18 cellular contexts compared by ENCODE assay signal in genomic region chr19:11652492-11652891, GRCh38. TPM values are rescaled to one million over a fixed set of nuclear protein-coding genes. Genes with fewer than 3 reads are reported as not detected.
A peak's percentile ranks its signal among the peaks of the same experiment; 100 is the strongest.
DNase-seq lines count a peak whose midpoint lies in the region; ATAC-seq, FAIRE-seq and TF ChIP-seq lines count a peak whose summit lies in the region.
"Had no signal": no experiment of that assay in that cellular context is flagged by ENCODE, and none has a peak within 500 bp of the region (broad histone marks: within the 10 kb centered on the region; RNA-seq: fewer than 3 reads in every experiment).

No MANE protein-coding gene starts in this region.

- ATAC-seq in GM18519 (IDR thresholded peaks at IDR 0.05; ENCODE audit: low FRiP score, unreplicated experiment) = no peak

- FAIRE-seq in kidney (lab: Jason Lieb, UNC) = no peak
- FAIRE-seq: A204.1, H1 had no signal

- intact Hi-C loops in Caco-2 (cut with micrococcal nuclease; ENCODE audit: unreplicated experiment) (no loop called here), kidney (cut with DNase I) (no loop called here)

- BruUV-seq in Caco-2 (replicated peaks; lab: Mats Ljungman, UMichigan) = TSS peak; percentile 15

- H3K4me3 ChIP-seq in BLaER1 = peak overlapping the region; percentile 36; the same call in 1 of the 2 replicates
- no peak overlapping the region for H3K4me3 ChIP-seq in Caco-2 (ENCODE audit: low read depth, low read length)
- peak overlapping the region; percentile 59 for H3K4me3 ChIP-seq in endodermal cell (ENCODE audit: low read length)
- H3K4me3 ChIP-seq in HAP-1 = no peak overlapping the region
- H3K4me3 ChIP-seq in kidney (ENCODE audit: low read length in 2 of 2) = no peak overlapping the region

- H3K27ac Mint-ChIP-seq in Caco-2 (ENCODE audit: unreplicated experiment) (no peak overlapping the region), endodermal cell (no peak overlapping the region)
- H3K27ac Mint-ChIP-seq: CD8-positive, alpha-beta memory T cell had no signal

- H3K4me2 ChIP-seq in BLaER1 = no peak overlapping the region
- H3K4me2 ChIP-seq: KMS-11 had no signal

- H3K27me3 ChIP-seq in BLaER1 (no peaks in the 10 kb centered on the region), Caco-2 (replicated peaks; ENCODE audit: control insufficient read depth, insufficient read depth, low read length) (no peaks in the 10 kb centered on the region), endodermal cell (ENCODE audit: control insufficient read depth, insufficient read depth, low read length, poor library complexity, severe bottlenecking) (no peaks in the 10 kb centered on the region), HAP-1 (ENCODE audit: low read depth) (no peaks in the 10 kb centered on the region)
- H3K27me3 ChIP-seq: BE2C had no signal

- 94 to 100% methylated on average over 4 to 6 of the region's 6 CpGs for WGBS in endodermal cell (ENCODE audit: insufficient coverage in 1 of 2, insufficient read length in 1 of 2), 2 experiments

- H3K4me1 ChIP-seq in BLaER1 (no peaks in the 10 kb centered on the region), Caco-2 (no peaks in the 10 kb centered on the region), endodermal cell (ENCODE audit: control insufficient read depth, insufficient read depth, low read length) (peaks cover 1% of the 10 kb centered on the region), HAP-1 (no peaks in the 10 kb centered on the region), kidney (ENCODE audit: control insufficient read depth in 1 of 2, insufficient read depth in 1 of 2, low read depth in 1 of 2, low read length in 2 of 2) (no peaks in the 10 kb centered on the region)
- H3K4me1 ChIP-seq: BE2C had no signal

- in situ Hi-C loops in HAP-1 (cut with MboI; ENCODE audit: low sequenced_read_pairs) = no loop called here

- H3K9me3 Mint-ChIP-seq in Caco-2 (ENCODE audit: unreplicated experiment) (no peaks in the 10 kb centered on the region), endodermal cell (peaks cover 94% of the 10 kb centered on the region)

- DNase-seq in Caco-2 (no peak), OCI-M1 (lab: John Stamatoyannopoulos, UW) (peak; percentile 54), endodermal cell (no peak), HAP-1 (ENCODE audit: low spot score in 2 of 2) (no peak), kidney (no peak), NCI-H2171 treated with DMSO at 0.1 percent for 48 hours (lab: John Stamatoyannopoulos, UW) (no peak)
- DNase-seq: BE2C; CD8-positive, alpha-beta memory T cell; DND-41; GDM1; HCEC 1CT; IMR-90 had no signal

- H3K9me3 ChIP-seq in BLaER1 = peaks cover 84% of the 10 kb centered on the region
- peaks cover 25% of the 10 kb centered on the region for H3K9me3 ChIP-seq in Caco-2
- peaks cover 88% of the 10 kb centered on the region for H3K9me3 ChIP-seq in endodermal cell (ENCODE audit: control insufficient read depth, low read length)
- H3K9me3 ChIP-seq in HAP-1 = peaks cover 35% of the 10 kb centered on the region
- H3K9me3 ChIP-seq in kidney (ENCODE audit: control insufficient read depth in 1 of 2, low read length in 2 of 2) = peaks cover 7 to 22% of the 10 kb centered on the region in 2 donors

- H4K20me1 ChIP-seq in BLaER1 = no peaks in the 10 kb centered on the region

- no peak overlapping the region for H3K9ac ChIP-seq in BLaER1
- no peak overlapping the region for H3K9ac ChIP-seq in endodermal cell (ENCODE audit: extremely low read depth, low read length, poor library complexity, severe bottlenecking)
- no peak overlapping the region for H3K9ac ChIP-seq in kidney (ENCODE audit: low read length in 2 of 2)
- H3K9ac ChIP-seq: KMS-11 had no signal

- H3K36me3 ChIP-seq in BLaER1 (peaks cover 83% of the 10 kb centered on the region), Caco-2 (ENCODE audit: control insufficient read depth, insufficient read depth, low read length) (peaks cover 2% of the 10 kb centered on the region), endodermal cell (ENCODE audit: control insufficient read depth, insufficient read depth, low read length) (peaks cover 64% of the 10 kb centered on the region), HAP-1 (replicated peaks) (peaks cover 69% of the 10 kb centered on the region), kidney (ENCODE audit: control insufficient read depth in 1 of 2, insufficient read depth in 2 of 2, low read length in 2 of 2) (peaks cover 3 to 11% of the 10 kb centered on the region in 2 donors)

- POLR2A ChIA-PET in Caco-2 (lab: Charles Lee) = no interaction called here

- H3K4me3 Mint-ChIP-seq in Caco-2 (ENCODE audit: unreplicated experiment) = no peak overlapping the region
- H3K4me3 Mint-ChIP-seq in endodermal cell = no peak overlapping the region
- H3K4me3 Mint-ChIP-seq: CD8-positive, alpha-beta memory T cell had no signal

- CTCF ChIA-PET in Caco-2 (lab: Charles Lee) = interaction anchor here (0.8 kb wide), 1 partner anchor 170 kb away, joined by 4 read pairs; no protein-coding TSS in a partner anchor

- TF ChIP-seq CTCF in Caco-2 (IDR thresholded peaks at IDR 0.05; ENCODE audit: insufficient read depth in 1 of 2, low read depth in 1 of 2, low read length in 1 of 2, severe bottlenecking in 1 of 2, unreplicated experiment in 1 of 2) = no peak
- TF ChIP-seq CTCF in endodermal cell (conservative IDR thresholded peaks at IDR 0.05) = no peak
- TF ChIP-seq CTCF in kidney (IDR thresholded peaks at IDR 0.05; ENCODE audit: borderline replicate concordance, extremely low read depth, insufficient read depth) = no peak

- H3K4me1 Mint-ChIP-seq in Caco-2 (ENCODE audit: low read depth, unreplicated experiment) = no peaks in the 10 kb centered on the region
- H3K4me1 Mint-ChIP-seq in endodermal cell = no peaks in the 10 kb centered on the region
- H3K4me1 Mint-ChIP-seq: CD8-positive, alpha-beta memory T cell had no signal

- H3K27ac ChIP-seq in BLaER1 = no peak overlapping the region
- H3K27ac ChIP-seq in endodermal cell (ENCODE audit: low read depth, low read length) = no peak overlapping the region
- no peak overlapping the region for H3K27ac ChIP-seq in kidney (ENCODE audit: low read depth in 2 of 2, low read length in 2 of 2)
- H3K27ac ChIP-seq: HL-60, KMS-11 had no signal

- H3K27me3 Mint-ChIP-seq in Caco-2 (ENCODE audit: insufficient read depth, unreplicated experiment) = no peaks in the 10 kb centered on the region
- no peaks in the 10 kb centered on the region for H3K27me3 Mint-ChIP-seq in endodermal cell (ENCODE audit: insufficient read depth)

- H3K36me3 Mint-ChIP-seq in Caco-2 (ENCODE audit: insufficient read depth, unreplicated experiment) (peaks cover 51% of the 10 kb centered on the region), endodermal cell (ENCODE audit: low read depth) (peaks cover 77% of the 10 kb centered on the region)

RNA-seq across cellular contexts. Expression of gene ZNF627, which starts 55.2 kb away (rescaled TPM):
- 8.1 and 9.0 TPM in 2 replicates for total RNA-seq in Caco-2 (2022)
- total RNA-seq in endodermal cell = 10 to 100 TPM; 22.0 to 30.5 TPM
- polyA plus RNA-seq in endodermal cell (2013, experiment 1 of 2) = 22.4 TPM
- polyA plus RNA-seq in endodermal cell (2013, experiment 2 of 2) = 23.3 TPM
- total RNA-seq in kidney = 20.8 TPM
- 8.4 TPM for polyA plus RNA-seq in kidney (ENCODE audit: insufficient read depth, low read depth, low replicate concordance)

Comparison
In these comparisons a context has a peak if more than half of its experiments do, and no peak if none do; other contexts are left out.
1. H3K4me3 ChIP-seq: peak in BLaER1 (single experiment) and endodermal cell (single experiment); none in Caco-2 (single experiment), HAP-1 (single experiment) and kidney (0 of 2).